27 cellular contexts compared by ENCODE assay signal in genomic region chr17:1126801-1127550, GRCh38. TPM values are rescaled to one million over a fixed set of nuclear protein-coding genes. Genes with fewer than 3 reads are reported as not detected.
DNase-seq lines count a peak whose midpoint lies in the region; TF ChIP-seq lines count a peak whose summit lies in the region.
"Had no signal": no experiment of that assay in that cellular context is flagged by ENCODE, and none has a peak within 500 bp of the region (broad histone marks: within the 10 kb centered on the region; RNA-seq: fewer than 3 reads in every experiment).

No MANE protein-coding gene starts in this region.

- H3K27me3 ChIP-seq in dorsolateral prefrontal cortex (peaks cover 0 to 22% (median 0%) of the 10 kb centered on the region in 45 donors), skeletal muscle satellite cell (ENCODE audit: control insufficient read depth, insufficient read depth, low read length) (peaks cover 49% of the 10 kb centered on the region)
- H3K27me3 ChIP-seq: BE2C, pancreas had no signal

- H3K4me2 ChIP-seq in skeletal muscle satellite cell (ENCODE audit: low read length): peak overlapping the region; percentile 71
- H3K4me2 ChIP-seq: PC-9 had no signal

- H3K9me3 ChIP-seq in skeletal muscle satellite cell (replicated peaks; ENCODE audit: low read length): no peaks in the 10 kb centered on the region
- H3K9me3 ChIP-seq: BE2C, gastrocnemius medialis, lower lobe of right lung, pancreas, tibial nerve had no signal

- peaks cover 1% of the 10 kb centered on the region for H3K9me3 Mint-ChIP-seq in activated naive CD4-positive, alpha-beta T cell treated with anti-CD3 and anti-CD28 coated beads, Interleukin-2, amount 10 ng/mL, durations not matched to agents 7 days and 5 days
- H3K9me3 Mint-ChIP-seq: activated naive CD4-positive, alpha-beta T cell treated with anti-CD3 and anti-CD28 coated beads, Interleukin-2, amount 50 U/mL, for 24 hours; CD8-positive, alpha-beta T cell had no signal

- H3K27me3 Mint-ChIP-seq in activated naive CD4-positive, alpha-beta T cell treated with anti-CD3 and anti-CD28 coated beads, Interleukin-2, amount 10 ng/mL, durations not matched to agents 7 days and 5 days: peaks cover 44% of the 10 kb centered on the region
- H3K27me3 Mint-ChIP-seq: activated CD8-positive, alpha-beta T cell treated with anti-CD3 and anti-CD28 coated beads for 36 hours; activated naive CD4-positive, alpha-beta T cell treated with anti-CD3 and anti-CD28 coated beads, Interleukin-2, amount 50 U/mL, for 24 hours had no signal

- no peaks in the 10 kb centered on the region for H3K36me3 Mint-ChIP-seq in activated naive CD4-positive, alpha-beta T cell treated with anti-CD3 and anti-CD28 coated beads, Interleukin-2, amount 10 ng/mL, durations not matched to agents 7 days and 5 days
- H3K36me3 Mint-ChIP-seq: CD8-positive, alpha-beta T cell had no signal

- peak overlapping the region; percentile 49 for H3K27ac Mint-ChIP-seq in activated naive CD4-positive, alpha-beta T cell treated with anti-CD3 and anti-CD28 coated beads, Interleukin-2, amount 10 ng/mL, durations not matched to agents 7 days and 5 days
- H3K27ac Mint-ChIP-seq: activated CD4-positive, alpha-beta T cell treated with anti-CD3 and anti-CD28 coated beads for 36 hours; activated CD8-positive, alpha-beta T cell treated with anti-CD3 and anti-CD28 coated beads for 36 hours; activated naive CD4-positive, alpha-beta T cell treated with anti-CD3 and anti-CD28 coated beads, Interleukin-2, amount 50 U/mL, for 24 hours; CD8-positive, alpha-beta T cell had no signal

- H3K36me3 ChIP-seq in skeletal muscle satellite cell (ENCODE audit: insufficient read depth, low read length): no peaks in the 10 kb centered on the region
- H3K36me3 ChIP-seq: BE2C, gastrocnemius medialis, lower lobe of right lung, pancreas, tibial nerve had no signal

- no peak for DNase-seq in activated naive CD4-positive, alpha-beta T cell treated with anti-CD3 and anti-CD28 coated beads, Interleukin-2, amount 10 ng/mL, durations not matched to agents 7 days and 5 days
- no peak for DNase-seq in activated naive CD4-positive, alpha-beta T cell treated with anti-CD3 and anti-CD28 coated beads, Interleukin-2, amount 50 U/mL, for 16 hours
- peak; percentile 9 for DNase-seq in NCI-H446 treated with DMSO at 0.1 percent for 48 hours (lab: John Stamatoyannopoulos, UW)
- DNase-seq in dorsolateral prefrontal cortex: peak in 3 of 10 donors; percentile 43 to 83 (median 52)
- DNase-seq in islet precursor cell: no peak
- no peak for DNase-seq in activated CD4-positive, CD25-positive, alpha-beta regulatory T cell treated with anti-CD3 and anti-CD28 coated beads, Interleukin-2, amount 50 U/mL, for 72 hours
- DNase-seq in mucosa of gallbladder (ENCODE audit: low spot score): no peak
- DNase-seq: activated CD4-positive, alpha-beta T cell treated with anti-CD3 and anti-CD28 coated beads for 36 hours; activated CD8-positive, alpha-beta memory T cell treated with anti-CD3 and anti-CD28 coated beads, Interleukin-2, amount 50 U/mL, for 48 hours; activated CD8-positive, alpha-beta T cell treated with anti-CD3 and anti-CD28 coated beads for 36 hours; BE2C; CD8-positive, alpha-beta T cell; DMS153; effector CD4-positive, alpha-beta T cell; gastrocnemius medialis; lower lobe of right lung; midbrain; naive thymus-derived CD8-positive, alpha-beta T cell; pancreas; PC-9; retina; Right ventricle myocardium superior; stimulated activated CD8-positive, alpha-beta memory T cell treated with anti-CD3 and anti-CD28 coated beads, Interleukin-4, amount 100 ng/mL, for 48 hours had no signal

- CTCF ChIA-PET in activated naive CD4-positive, alpha-beta T cell treated with anti-CD3 and anti-CD28 coated beads, Interleukin-2, amount 10 ng/mL, durations not matched to agents 7 days and 5 days (lab: Charles Lee): no interaction called here

- TF ChIP-seq CTCF in dorsolateral prefrontal cortex (IDR thresholded peaks at IDR 0.05 in 54 of 56, conservative IDR thresholded peaks at IDR 0.05 in 2 of 56; ENCODE audit: low read depth in 1 of 56, partially characterized antibody in 56 of 56): no peak

- no peak overlapping the region for H3K9ac ChIP-seq in skeletal muscle satellite cell (ENCODE audit: low read depth, low read length)

- intact Hi-C loops in dorsolateral prefrontal cortex (cut with DNase I): no loop called here

- H3K4me3 ChIP-seq in dorsolateral prefrontal cortex (peak overlapping the region in 11 of 59 donors; percentile 7 to 63 (median 52)), skeletal muscle satellite cell (ENCODE audit: low read length) (no peak overlapping the region)
- H3K4me3 ChIP-seq: gastrocnemius medialis, K562, lower lobe of right lung, pancreas, PC-9, tibial nerve had no signal

- peaks cover 10% of the 10 kb centered on the region for H3K4me1 Mint-ChIP-seq in activated naive CD4-positive, alpha-beta T cell treated with anti-CD3 and anti-CD28 coated beads, Interleukin-2, amount 10 ng/mL, durations not matched to agents 7 days and 5 days

- peak overlapping the region in 47 of 59 donors; percentile 5 to 87 (median 77) for H3K27ac ChIP-seq in dorsolateral prefrontal cortex
- H3K27ac ChIP-seq: gastrocnemius medialis, lower lobe of right lung, pancreas, PC-9, tibial nerve had no signal

- H3K4me1 ChIP-seq in skeletal muscle satellite cell (ENCODE audit: control insufficient read depth, insufficient read depth, low read length): peaks cover 22% of the 10 kb centered on the region

- H3K4me3 Mint-ChIP-seq in activated naive CD4-positive, alpha-beta T cell treated with anti-CD3 and anti-CD28 coated beads, Interleukin-2, amount 10 ng/mL, durations not matched to agents 7 days and 5 days: no peak overlapping the region
- H3K4me3 Mint-ChIP-seq: activated CD4-positive, alpha-beta T cell treated with anti-CD3 and anti-CD28 coated beads for 36 hours; activated CD8-positive, alpha-beta T cell treated with anti-CD3 and anti-CD28 coated beads for 36 hours; activated naive CD4-positive, alpha-beta T cell treated with anti-CD3 and anti-CD28 coated beads, Interleukin-2, amount 50 U/mL, for 24 hours; CD8-positive, alpha-beta T cell; naive thymus-derived CD8-positive, alpha-beta T cell had no signal

RNA-seq across cellular contexts. Expression of gene ABR, which starts 52.8 kb away (rescaled TPM):
- 100 to 1,000 TPM; 259 to 675 (median 435) TPM for total RNA-seq in dorsolateral prefrontal cortex
- total RNA-seq in skeletal muscle satellite cell (2012; rRNA removed): 45.9 and 69.0 TPM in 2 replicates
- 279 TPM for total RNA-seq in mucosa of gallbladder
